In the genomic region with DNA sequence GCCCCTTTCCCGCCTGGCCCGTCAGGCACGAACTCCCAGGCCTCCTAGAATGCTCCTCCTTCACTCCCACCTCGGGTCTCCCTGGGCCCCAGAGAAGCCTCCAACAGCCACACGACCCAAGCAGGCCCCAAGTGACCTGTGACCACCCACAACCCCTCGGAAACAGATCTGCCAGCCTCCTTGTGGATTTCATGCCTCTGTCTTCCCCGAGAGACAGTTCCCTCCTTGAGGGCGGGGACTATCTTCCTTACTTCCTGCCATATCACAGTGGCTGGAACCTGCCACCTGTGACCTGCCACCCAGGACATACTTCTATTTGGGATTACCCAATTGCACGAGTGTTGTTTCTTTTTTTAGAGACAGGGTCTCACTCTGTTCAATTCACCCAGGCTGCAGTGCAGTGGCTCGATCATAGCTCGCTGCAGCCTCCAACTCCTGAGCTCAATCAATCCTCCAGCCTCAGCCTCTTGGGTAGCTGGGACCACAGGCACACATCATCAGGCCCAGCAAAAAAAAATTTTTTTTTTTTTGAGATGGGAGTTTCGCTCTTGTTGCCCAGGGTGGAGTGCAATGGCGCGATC, we compare ENCODE assay signal across 8 cellular contexts. TPM values are rescaled to one million over a fixed set of nuclear protein-coding genes. Genes with fewer than 3 reads are reported as not detected.
DNase-seq lines count a peak whose midpoint lies in the region; ATAC-seq and TF ChIP-seq lines count a peak whose summit lies in the region.

No MANE protein-coding gene starts in this region.

- no peak overlapping the region for H2BK5ac ChIP-seq in neuronal stem cell (ENCODE audit: low read length)

- H2BK120ac ChIP-seq in neuronal stem cell (ENCODE audit: low read depth, low read length): no peak overlapping the region

- no peak overlapping the region for H3K4me2 ChIP-seq in neuronal stem cell (ENCODE audit: insufficient read depth, low read length, poor library complexity, severe bottlenecking)

- no peak overlapping the region for H4K8ac ChIP-seq in neuronal stem cell (ENCODE audit: low read depth, low read length)

- TF ChIP-seq CTCF in AG04450 (IDR thresholded peaks at IDR 0.05; ENCODE audit: low read depth, low read length): no peak
- no peak for TF ChIP-seq CTCF in GM20000 (IDR thresholded peaks at IDR 0.05; ENCODE audit: extremely low read depth, missing control alignments)
- no peak for TF ChIP-seq CTCF in GM13977 (IDR thresholded peaks at IDR 0.05; ENCODE audit: extremely low read depth, insufficient read depth, missing control alignments)

- in situ Hi-C loops in GM13977 (cut with MboI; ENCODE audit: low pct_unique_long_range_greater_than_20kb, low sequenced_read_pairs, unreplicated experiment): no loop called here

- no peak overlapping the region for H2BK12ac ChIP-seq in neuronal stem cell (ENCODE audit: low read length)

- H3K27ac Mint-ChIP-seq in activated CD4-positive, alpha-beta memory T cell treated with anti-CD3 and anti-CD28 coated beads, Interleukin-2, amount 10 ng/mL, durations not matched to agents 7 days and 5 days: peak overlapping the region; percentile 95
- peak overlapping the region; percentile 95 for H3K27ac Mint-ChIP-seq in memory B cell

- H3K79me1 ChIP-seq in neuronal stem cell (ENCODE audit: low read depth, low read length): peaks cover 31% of the 10 kb centered on the region

- no peaks in the 10 kb centered on the region for H3K27me3 Mint-ChIP-seq in activated CD4-positive, alpha-beta memory T cell treated with anti-CD3 and anti-CD28 coated beads, Interleukin-2, amount 10 ng/mL, durations not matched to agents 7 days and 5 days
- no peaks in the 10 kb centered on the region for H3K27me3 Mint-ChIP-seq in memory B cell

- H3K9ac ChIP-seq in neuronal stem cell (ENCODE audit: low read depth, low read length, poor library complexity): no peak overlapping the region

- peaks cover 49% of the 10 kb centered on the region for H3K4me1 Mint-ChIP-seq in activated CD4-positive, alpha-beta memory T cell treated with anti-CD3 and anti-CD28 coated beads, Interleukin-2, amount 10 ng/mL, durations not matched to agents 7 days and 5 days
- peaks cover 20% of the 10 kb centered on the region for H3K4me1 Mint-ChIP-seq in memory B cell

- peak overlapping the region; percentile 85 for H3K4me3 Mint-ChIP-seq in activated CD4-positive, alpha-beta memory T cell treated with anti-CD3 and anti-CD28 coated beads, Interleukin-2, amount 10 ng/mL, durations not matched to agents 7 days and 5 days
- H3K4me3 Mint-ChIP-seq in memory B cell: peak overlapping the region; percentile 84

- no peak overlapping the region for H2AFZ ChIP-seq in neuronal stem cell (ENCODE audit: low read length)

- H3K4ac ChIP-seq in neuronal stem cell (ENCODE audit: low read length): no peak overlapping the region

- H3K36me3 Mint-ChIP-seq in activated CD4-positive, alpha-beta memory T cell treated with anti-CD3 and anti-CD28 coated beads, Interleukin-2, amount 10 ng/mL, durations not matched to agents 7 days and 5 days (ENCODE audit: low read depth): peaks cover 19% of the 10 kb centered on the region
- H3K36me3 Mint-ChIP-seq in memory B cell: peaks cover 11% of the 10 kb centered on the region

- ATAC-seq in memory B cell (ENCODE audit: low read depth): no peak

- H3K36me3 ChIP-seq in neuronal stem cell (replicated peaks in 1 of 2; ENCODE audit: control insufficient read depth in 2 of 2, insufficient read depth in 2 of 2, low read length in 2 of 2): peaks cover 11 to 69% of the 10 kb centered on the region in 2 donors

- no peak for DNase-seq in AG04450 (ENCODE audit: low read depth, low spot score)
- DNase-seq in GM20000 (ENCODE audit: low spot score): peak; percentile 56
- no peak for DNase-seq in activated CD4-positive, alpha-beta memory T cell treated with anti-CD3 and anti-CD28 coated beads, Interleukin-2, amount 10 ng/mL, durations not matched to agents 7 days and 5 days
- no peak for DNase-seq in memory B cell (ENCODE audit: low spot score in 2 of 2)
- no peak for DNase-seq in GM13977 (ENCODE audit: low spot score)
- DNase-seq in activated CD4-positive, CD25-positive, alpha-beta regulatory T cell treated with anti-CD3 and anti-CD28 coated beads, Interleukin-2, amount 50 U/mL, for 72 hours: no peak
- DNase-seq in AG08395 (ENCODE audit: low spot score): no peak
- no peak for DNase-seq in neuronal stem cell (ENCODE audit: low spot score)

- H3K27ac ChIP-seq in AG04450 (ENCODE audit: low read depth, low read length) (peak overlapping the region; percentile 61), neuronal stem cell (replicated peaks; ENCODE audit: low read length) (no peak overlapping the region)

- H3K9me3 ChIP-seq in AG04450 (ENCODE audit: control insufficient read depth, insufficient read depth, low read length): peaks cover 3% of the 10 kb centered on the region; the same call in 1 of the 2 replicates
- no peaks in the 10 kb centered on the region for H3K9me3 ChIP-seq in neuronal stem cell (replicated peaks in 1 of 2; ENCODE audit: control insufficient read depth in 2 of 2, insufficient read depth in 1 of 2, low read depth in 1 of 2, low read length in 2 of 2)

- H3K14ac ChIP-seq in neuronal stem cell (ENCODE audit: low read length): no peak overlapping the region

- no peak overlapping the region for H2BK15ac ChIP-seq in neuronal stem cell (ENCODE audit: low read length)

- POLR2A ChIA-PET in AG04450 (lab: Yijun Ruan, JAX): interaction anchor here (0.6 to 1.1 kb wide), 2 partner anchors 28 to 42 kb away, joined by 3 to 4 read pairs; no protein-coding TSS in a partner anchor
- POLR2A ChIA-PET in activated CD4-positive, alpha-beta memory T cell treated with anti-CD3 and anti-CD28 coated beads, Interleukin-2, amount 10 ng/mL, durations not matched to agents 7 days and 5 days (lab: Charles Lee): interaction anchor here (1.0 to 3.0 kb wide), 15 partner anchors 15 to 622 kb away, joined by 3 to 31 read pairs (median 5); partner anchors contain the start of genes AP5Z1 and TNRC18

- H2AK5ac ChIP-seq in neuronal stem cell (ENCODE audit: low read depth, low read length): no peak overlapping the region

- no CpG with 5 or more reads among the region's 14 CpGs for WGBS in neuronal stem cell (ENCODE audit: extremely low coverage in 2 of 2, insufficient read length in 2 of 2, insufficient replicate concordance in 1 of 2), 2 donors

- H3K4me1 ChIP-seq in neuronal stem cell (ENCODE audit: control insufficient read depth in 2 of 2, insufficient read depth in 1 of 2, low read depth in 1 of 2, low read length in 2 of 2): no peaks in the 10 kb centered on the region

- no peaks in the 10 kb centered on the region for H3K9me3 Mint-ChIP-seq in activated CD4-positive, alpha-beta memory T cell treated with anti-CD3 and anti-CD28 coated beads, Interleukin-2, amount 10 ng/mL, durations not matched to agents 7 days and 5 days
- H3K9me3 Mint-ChIP-seq in memory B cell: peaks cover 2% of the 10 kb centered on the region

- H4K91ac ChIP-seq in neuronal stem cell (ENCODE audit: low read depth, low read length, poor library complexity): no peak overlapping the region

- CTCF ChIA-PET in AG04450 (lab: Charles Lee): no interaction called here
- CTCF ChIA-PET in activated CD4-positive, alpha-beta memory T cell treated with anti-CD3 and anti-CD28 coated beads, Interleukin-2, amount 10 ng/mL, durations not matched to agents 7 days and 5 days (lab: Charles Lee): interaction anchor here (1.0 to 3.0 kb wide), 11 partner anchors 9 to 424 kb away, joined by 3 to 41 read pairs (median 9); partner anchors contain the start of gene RNF216

- H3K27me3 ChIP-seq in AG04450 (ENCODE audit: control insufficient read depth, insufficient read depth, low read length) (no peaks in the 10 kb centered on the region), neuronal stem cell (ENCODE audit: control insufficient read depth in 3 of 3, insufficient read depth in 3 of 3, low read depth in 1 of 3, low read length in 3 of 3) (no peaks in the 10 kb centered on the region)

- no peak overlapping the region for H3K18ac ChIP-seq in neuronal stem cell (ENCODE audit: low read length)

- H3K4me3 ChIP-seq in AG04450 (ENCODE audit: low read depth, low read length): no peak overlapping the region
- H3K4me3 ChIP-seq in neuronal stem cell (ENCODE audit: low read length in 2 of 2): no peak overlapping the region

- no peak overlapping the region for H3K23ac ChIP-seq in neuronal stem cell (ENCODE audit: low read depth, low read length, poor library complexity)

RNA-seq across cellular contexts. Expression of gene TNRC18, which starts 25.9 kb away (rescaled TPM):
- polyA plus RNA-seq in AG04450 (2011; rRNA removed): 13.4 and 15.6 TPM in 2 replicates
- 46.9 and 47.3 TPM in 2 replicates for polyA minus RNA-seq in AG04450 (2011; rRNA and poly(A)+ RNA removed)
- total RNA-seq in activated CD4-positive, alpha-beta memory T cell treated with anti-CD3 and anti-CD28 coated beads, Interleukin-2, amount 10 ng/mL, durations not matched to agents 7 days and 5 days: 10 to 100 TPM; 56.5 to 57.6 TPM
- polyA plus RNA-seq in neuronal stem cell (2013, experiment 1 of 2): 33.6 TPM
- 37.1 TPM for polyA plus RNA-seq in neuronal stem cell (2013, experiment 2 of 2)
